1 cellular context compared by ENCODE assay signal in the genomic region with DNA sequence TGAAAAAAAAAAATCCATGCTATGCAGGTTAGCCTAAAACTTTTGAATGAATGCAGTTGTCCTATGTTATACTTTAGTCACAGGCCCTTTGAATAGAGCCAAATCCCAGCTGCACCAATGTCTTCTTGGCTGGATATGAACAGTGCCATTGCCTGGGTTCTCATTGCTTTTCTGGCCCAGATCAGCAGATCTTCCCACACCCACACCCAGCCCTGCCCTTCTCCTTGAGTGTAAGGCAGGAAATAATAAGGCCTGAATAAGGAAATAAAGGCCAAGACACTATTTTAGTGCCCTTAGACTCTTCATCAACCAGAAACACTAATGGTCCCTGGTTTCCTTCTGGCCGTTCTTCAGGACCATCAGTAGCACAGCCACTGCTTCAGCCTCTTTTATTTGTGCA.
TF ChIP-seq lines count a peak whose summit lies in the region.

No MANE protein-coding gene starts in this region.

TF ChIP-seq in GM23338, 12 proteins besides CTCF, POLR2A, EP300 and RAD21:
- TF ChIP-seq, protein P1, sequence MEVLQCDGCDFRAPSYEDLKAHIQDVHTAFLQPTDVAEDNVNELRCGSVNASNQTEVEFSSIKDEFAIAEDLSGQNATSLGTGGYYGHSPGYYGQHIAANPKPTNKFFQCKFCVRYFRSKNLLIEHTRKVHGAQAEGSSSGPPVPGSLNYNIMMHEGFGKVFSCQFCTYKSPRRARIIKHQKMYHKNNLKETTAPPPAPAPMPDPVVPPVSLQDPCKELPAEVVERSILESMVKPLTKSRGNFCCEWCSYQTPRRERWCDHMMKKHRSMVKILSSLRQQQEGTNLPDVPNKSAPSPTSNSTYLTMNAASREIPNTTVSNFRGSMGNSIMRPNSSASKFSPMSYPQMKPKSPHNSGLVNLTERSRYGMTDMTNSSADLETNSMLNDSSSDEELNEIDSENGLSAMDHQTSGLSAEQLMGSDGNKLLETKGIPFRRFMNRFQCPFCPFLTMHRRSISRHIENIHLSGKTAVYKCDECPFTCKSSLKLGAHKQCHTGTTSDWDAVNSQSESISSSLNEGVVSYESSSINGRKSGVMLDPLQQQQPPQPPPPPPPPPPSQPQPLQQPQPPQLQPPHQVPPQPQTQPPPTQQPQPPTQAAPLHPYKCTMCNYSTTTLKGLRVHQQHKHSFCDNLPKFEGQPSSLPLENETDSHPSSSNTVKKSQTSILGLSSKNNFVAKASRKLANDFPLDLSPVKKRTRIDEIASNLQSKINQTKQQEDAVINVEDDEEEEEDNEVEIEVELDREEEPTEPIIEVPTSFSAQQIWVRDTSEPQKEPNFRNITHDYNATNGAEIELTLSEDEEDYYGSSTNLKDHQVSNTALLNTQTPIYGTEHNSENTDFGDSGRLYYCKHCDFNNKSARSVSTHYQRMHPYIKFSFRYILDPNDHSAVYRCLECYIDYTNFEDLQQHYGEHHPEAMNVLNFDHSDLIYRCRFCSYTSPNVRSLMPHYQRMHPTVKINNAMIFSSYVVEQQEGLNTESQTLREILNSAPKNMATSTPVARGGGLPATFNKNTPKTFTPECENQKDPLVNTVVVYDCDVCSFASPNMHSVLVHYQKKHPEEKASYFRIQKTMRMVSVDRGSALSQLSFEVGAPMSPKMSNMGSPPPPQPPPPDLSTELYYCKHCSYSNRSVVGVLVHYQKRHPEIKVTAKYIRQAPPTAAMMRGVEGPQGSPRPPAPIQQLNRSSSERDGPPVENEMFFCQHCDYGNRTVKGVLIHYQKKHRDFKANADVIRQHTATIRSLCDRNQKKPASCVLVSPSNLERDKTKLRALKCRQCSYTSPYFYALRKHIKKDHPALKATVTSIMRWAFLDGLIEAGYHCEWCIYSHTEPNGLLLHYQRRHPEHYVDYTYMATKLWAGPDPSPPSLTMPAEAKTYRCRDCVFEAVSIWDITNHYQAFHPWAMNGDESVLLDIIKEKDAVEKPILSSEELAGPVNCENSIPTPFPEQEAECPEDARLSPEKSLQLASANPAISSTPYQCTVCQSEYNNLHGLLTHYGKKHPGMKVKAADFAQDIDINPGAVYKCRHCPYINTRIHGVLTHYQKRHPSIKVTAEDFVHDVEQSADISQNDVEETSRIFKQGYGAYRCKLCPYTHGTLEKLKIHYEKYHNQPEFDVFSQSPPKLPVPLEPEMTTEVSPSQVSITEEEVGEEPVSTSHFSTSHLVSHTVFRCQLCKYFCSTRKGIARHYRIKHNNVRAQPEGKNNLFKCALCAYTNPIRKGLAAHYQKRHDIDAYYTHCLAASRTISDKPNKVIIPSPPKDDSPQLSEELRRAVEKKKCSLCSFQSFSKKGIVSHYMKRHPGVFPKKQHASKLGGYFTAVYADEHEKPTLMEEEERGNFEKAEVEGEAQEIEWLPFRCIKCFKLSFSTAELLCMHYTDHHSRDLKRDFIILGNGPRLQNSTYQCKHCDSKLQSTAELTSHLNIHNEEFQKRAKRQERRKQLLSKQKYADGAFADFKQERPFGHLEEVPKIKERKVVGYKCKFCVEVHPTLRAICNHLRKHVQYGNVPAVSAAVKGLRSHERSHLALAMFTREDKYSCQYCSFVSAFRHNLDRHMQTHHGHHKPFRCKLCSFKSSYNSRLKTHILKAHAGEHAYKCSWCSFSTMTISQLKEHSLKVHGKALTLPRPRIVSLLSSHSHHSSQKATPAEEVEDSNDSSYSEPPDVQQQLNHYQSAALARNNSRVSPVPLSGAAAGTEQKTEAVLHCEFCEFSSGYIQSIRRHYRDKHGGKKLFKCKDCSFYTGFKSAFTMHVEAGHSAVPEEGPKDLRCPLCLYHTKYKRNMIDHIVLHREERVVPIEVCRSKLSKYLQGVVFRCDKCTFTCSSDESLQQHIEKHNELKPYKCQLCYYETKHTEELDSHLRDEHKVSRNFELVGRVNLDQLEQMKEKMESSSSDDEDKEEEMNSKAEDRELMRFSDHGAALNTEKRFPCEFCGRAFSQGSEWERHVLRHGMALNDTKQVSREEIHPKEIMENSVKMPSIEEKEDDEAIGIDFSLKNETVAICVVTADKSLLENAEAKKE (CRISPR knock-in tag; IDR thresholded peaks at IDR 0.05) = no peak
- TF ChIP-seq POLR2AphosphoS5 (IDR thresholded peaks at IDR 0.05; ENCODE audit: low read depth) (no peak), NANOG (IDR thresholded peaks at IDR 0.05; ENCODE audit: borderline replicate concordance) (no peak), ZNF114 (CRISPR knock-in tag; IDR thresholded peaks at IDR 0.05) (no peak), EZH2phosphoT487 (IDR thresholded peaks at IDR 0.05; ENCODE audit: unreplicated experiment) (no peak), CREB1 (CRISPR knock-in tag; IDR thresholded peaks at IDR 0.05; ENCODE audit: low read depth) (no peak), STAT1 (IDR thresholded peaks at IDR 0.05; ENCODE audit: unreplicated experiment) (no peak), ETS1 (IDR thresholded peaks at IDR 0.05) (no peak), EZH2 (IDR thresholded peaks at IDR 0.05; ENCODE audit: low read depth, unreplicated experiment) (no peak), REST (IDR thresholded peaks at IDR 0.05; ENCODE audit: unreplicated experiment) (no peak), JUNB (IDR thresholded peaks at IDR 0.05; ENCODE audit: unreplicated experiment) (no peak), ZNF331 (CRISPR knock-in tag; IDR thresholded peaks at IDR 0.05; ENCODE audit: low read depth) (no peak)
